Comparison of ENCODE assay signal across 15 cellular contexts in the genomic region with DNA sequence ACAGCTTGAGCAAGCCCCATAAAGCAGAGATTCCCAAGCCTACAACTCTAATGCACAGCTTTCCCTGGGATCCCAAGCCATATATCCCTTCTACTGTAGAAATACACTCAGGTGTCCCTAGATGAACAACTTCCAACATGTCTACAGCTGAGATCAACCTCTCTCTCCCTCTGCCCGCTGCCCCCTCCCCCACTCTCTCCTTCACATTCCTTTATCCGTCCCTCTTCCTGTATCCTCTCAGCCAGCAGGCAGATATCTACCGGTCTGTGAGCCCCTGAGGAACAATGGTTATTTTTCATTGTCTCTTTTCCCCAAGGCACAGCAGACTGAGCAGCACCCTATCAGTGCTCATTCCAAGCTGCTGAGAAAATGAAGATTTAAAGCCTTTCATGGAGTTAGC.
"Had no signal": no experiment of that assay in that cellular context is flagged by ENCODE, and none has a peak within 500 bp of the region (broad histone marks: within the 10 kb centered on the region; RNA-seq: fewer than 3 reads in every experiment).

No MANE protein-coding gene starts in this region.

- H3K4me1 ChIP-seq: colonic mucosa, pancreas had no signal

- H3K27ac ChIP-seq: colonic mucosa, hepatocyte, pancreas had no signal

- H3K9me3 ChIP-seq: colonic mucosa, pancreas had no signal

- ATAC-seq: activated T-cell treated with anti-CD3 and anti-CD28 coated beads, Interleukin-2, amount 50 U/mL, for 4 hours; pancreas had no signal

- H3K4me3 Mint-ChIP-seq: activated naive CD8-positive, alpha-beta T cell; activated T-cell treated with anti-CD3 and anti-CD28 coated beads, Interleukin-2, amount 50 U/mL, for 4 hours; T-helper 2 cell treated with Interferon-gamma antibody and Interleukin-4, amounts not matched to agents 5 μg/mL and 100 μg/mL, for 36 hours had no signal

- H3K4me3 ChIP-seq: colonic mucosa, hepatocyte, pancreas had no signal

- H3K27me3 ChIP-seq: colonic mucosa, hepatocyte, pancreas had no signal

- DNase-seq: activated CD4-positive, alpha-beta T cell treated with anti-CD3 and anti-CD28 coated beads for 1 hour; activated CD4-positive, alpha-beta T cell treated with anti-CD3 and anti-CD28 coated beads, Interleukin-2, amount 50 U/mL, for 48 hours; activated gamma-delta T cell; activated T-cell treated with anti-CD3 and anti-CD28 coated beads, Interleukin-2, amount 50 U/mL, for 4 hours; anterior cingulate cortex; colonic mucosa; effector CD8-positive, alpha-beta T cell; erythroblast; left ventricle myocardium superior; mesenchymal stem cell; pancreas; stimulated activated CD4-positive, alpha-beta T cell treated with anti-CD3 and anti-CD28 coated beads, Interleukin-4, amount 100 ng/mL, for 24 hours had no signal

- H3K27ac Mint-ChIP-seq: activated naive CD8-positive, alpha-beta T cell; T-helper 2 cell treated with Interferon-gamma antibody and Interleukin-4, amounts not matched to agents 5 μg/mL and 100 μg/mL, for 36 hours had no signal

- H3K9me3 Mint-ChIP-seq: activated T-cell treated with anti-CD3 and anti-CD28 coated beads, Interleukin-2, amount 50 U/mL, for 4 hours; T-helper 2 cell treated with Interferon-gamma antibody and Interleukin-4, amounts not matched to agents 5 μg/mL and 100 μg/mL, for 36 hours had no signal

- H3K36me3 ChIP-seq: colonic mucosa, pancreas had no signal

- H3K27me3 Mint-ChIP-seq: activated naive CD8-positive, alpha-beta T cell had no signal
